In the genomic region with DNA sequence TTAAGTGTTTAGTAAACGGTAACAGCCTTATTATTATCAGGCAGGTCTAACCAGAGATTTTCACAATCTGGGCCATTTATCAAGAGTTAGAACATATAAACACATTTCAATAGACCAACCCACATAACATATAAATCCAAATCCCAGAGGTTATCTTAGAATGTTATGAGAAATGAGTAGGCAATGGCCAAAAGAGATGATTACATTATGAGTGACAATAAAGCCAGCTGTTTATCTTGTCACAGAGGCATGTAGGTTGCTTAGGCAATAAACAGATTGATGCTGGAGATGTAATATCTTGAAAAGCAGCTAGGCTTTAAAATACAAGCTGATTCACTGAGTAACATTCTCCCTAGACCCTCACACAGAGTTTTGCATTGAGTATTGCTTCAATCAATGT, we compare ENCODE assay signal across 1 cellular context.
TF ChIP-seq lines count a peak whose summit lies in the region.

No MANE protein-coding gene starts in this region.

TF ChIP-seq in SK-N-SH treated with all-trans-retinoic acid at 6 μM for 48 hours, 23 proteins besides CTCF, POLR2A, EP300 and RAD21:
- TF ChIP-seq PATZ1 (CRISPR knock-in tag; IDR thresholded peaks at IDR 0.05; ENCODE audit: borderline replicate concordance) (no peak), RARB (CRISPR knock-in tag; IDR thresholded peaks at IDR 0.05) (no peak), TCF4 (CRISPR knock-in tag; IDR thresholded peaks at IDR 0.05; ENCODE audit: borderline replicate concordance) (no peak)
